Comparison of ENCODE assay signal across 1 cellular context in the genomic region with DNA sequence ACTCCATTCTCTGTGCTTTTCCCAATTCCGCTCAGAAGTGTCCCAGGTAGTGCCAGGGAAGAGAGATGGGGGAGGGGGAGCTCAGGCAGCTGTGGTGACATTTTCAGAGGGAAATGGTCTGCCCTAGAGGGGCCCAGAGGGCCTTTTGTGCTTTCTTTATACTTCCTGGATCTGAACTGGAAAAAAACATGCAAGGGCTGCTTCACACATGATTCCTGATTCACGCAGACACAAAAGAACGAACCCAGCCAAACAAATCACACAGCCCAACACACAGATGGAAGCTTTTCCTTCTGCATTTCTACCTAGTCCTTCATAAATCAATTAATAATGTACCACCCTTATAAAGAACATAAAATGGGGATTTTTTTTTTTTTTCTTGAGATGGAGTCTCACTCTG.
TF ChIP-seq lines count a peak whose summit lies in the region.

No MANE protein-coding gene starts in this region.

TF ChIP-seq in endothelial cell of umbilical vein, 7 proteins besides CTCF, POLR2A, EP300 and RAD21:
- TF ChIP-seq POLR2AphosphoS5 (IDR thresholded peaks at IDR 0.05; ENCODE audit: insufficient read depth, low read depth, low read length) (no peak), GATA2 (IDR thresholded peaks at IDR 0.05; ENCODE audit: insufficient read depth, insufficient read length, low read depth, low read length) (no peak), MYC (IDR thresholded peaks at IDR 0.05; ENCODE audit: low read depth, low read length) (no peak), FOS (IDR thresholded peaks at IDR 0.05; ENCODE audit: borderline replicate concordance, insufficient read depth, low read length) (no peak), JUN (IDR thresholded peaks at IDR 0.05; ENCODE audit: borderline replicate concordance, insufficient read depth, insufficient read length, low read depth) (no peak), EZH2 (IDR thresholded peaks at IDR 0.05; ENCODE audit: borderline replicate concordance, low read depth, low read length, severe bottlenecking) (no peak)
- TF ChIP-seq, protein P1, sequence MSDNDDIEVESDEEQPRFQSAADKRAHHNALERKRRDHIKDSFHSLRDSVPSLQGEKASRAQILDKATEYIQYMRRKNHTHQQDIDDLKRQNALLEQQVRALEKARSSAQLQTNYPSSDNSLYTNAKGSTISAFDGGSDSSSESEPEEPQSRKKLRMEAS (IDR thresholded peaks at IDR 0.05; ENCODE audit: insufficient read depth, insufficient read length): no peak
